In the genomic region with DNA sequence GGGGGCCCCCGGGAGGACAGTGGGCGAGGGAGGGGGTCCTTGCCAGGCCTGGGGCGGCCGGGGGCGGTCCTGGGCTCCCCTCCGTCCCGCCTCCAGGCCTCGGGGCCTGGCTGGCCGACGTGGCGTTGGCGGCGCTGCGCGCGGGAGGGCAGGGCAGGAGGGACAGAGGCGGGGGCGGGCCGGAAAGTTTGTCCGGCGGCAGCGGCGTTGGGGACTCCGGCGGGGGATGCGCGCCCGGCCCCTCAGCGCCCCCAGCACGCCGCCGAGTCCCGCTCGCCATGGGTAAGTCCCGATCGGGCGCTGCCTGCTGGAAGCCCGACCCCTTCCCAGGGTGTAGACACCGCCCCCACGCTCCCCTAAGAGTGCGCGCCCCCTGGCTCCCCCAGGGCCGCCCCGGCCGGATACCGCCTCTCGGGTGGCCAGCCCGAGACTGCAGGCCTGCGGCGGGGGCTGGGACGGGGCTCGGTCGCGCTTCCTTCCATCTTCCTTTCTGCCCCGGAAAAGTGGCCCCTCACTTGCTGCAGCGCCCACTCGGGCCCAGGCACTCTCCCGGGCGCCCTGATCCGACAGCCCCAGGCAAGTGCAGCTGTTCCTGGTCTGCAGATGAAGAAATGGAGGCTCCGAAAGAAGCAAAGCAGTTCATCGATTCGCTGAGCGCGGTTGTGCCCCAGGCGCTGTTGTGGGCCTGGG, we compare ENCODE assay signal across 8 cellular contexts. TPM values are rescaled to one million over a fixed set of nuclear protein-coding genes. Genes with fewer than 3 reads are reported as not detected.
DNase-seq lines count a peak whose midpoint lies in the region; ATAC-seq and TF ChIP-seq lines count a peak whose summit lies in the region.

TSS of gene SLC2A10 (plus strand) at position 191 of the 690 bp plus-strand sequence. CDS start at position 279, 88 bp downstream.

- ATAC-seq in SK-N-SH treated with all-trans-retinoic acid at 6 μM for 48 hours, result peak; percentile 95
- ATAC-seq in foreskin keratinocyte, result peak; percentile 45

- H3K27me3 ChIP-seq in GM23248 (replicated peaks; ENCODE audit: insufficient read depth), result no peaks in the 10 kb centered on the region
- peaks cover 62% of the 10 kb centered on the region for H3K27me3 ChIP-seq in foreskin keratinocyte

- H3K27ac ChIP-seq in GM23248, result peak within 1 kb of the TSS; percentile 63
- H3K27ac ChIP-seq in foreskin keratinocyte, result no peak within 1 kb of the TSS

- peaks cover 49% of the 10 kb centered on the region for H3K79me2 ChIP-seq in GM23248 (ENCODE audit: insufficient read depth)

- H3K4me1 Mint-ChIP-seq in neural crest cell, result peaks cover 34% of the 10 kb centered on the region

- 1% methylated on average over 21 to 40 of the region's 66 CpGs for WGBS in GM23248 (ENCODE audit: low coverage in 1 of 2, low lambda C conversion rate in 2 of 2, missing lambda C conversion rate in 2 of 2), 2 experiments

- H3K4me3 ChIP-seq in GM23248, result peak within 1 kb of the TSS; percentile 86

- DNase-seq in GM23248, result peak; percentile 86
- no peak for DNase-seq in foreskin keratinocyte
- peak; percentile 65 for DNase-seq in neural crest cell (ENCODE audit: low read depth, low spot score)
- DNase-seq in NK-92 (lab: John Stamatoyannopoulos, UW; ENCODE audit: unreplicated experiment), result no peak
- no peak for DNase-seq in SKM-1 treated with dmso at 0.1 percent for 144 hours (lab: John Stamatoyannopoulos, UW; ENCODE audit: unreplicated experiment)
- DNase-seq in D341Med (ENCODE audit: low spot score), result no peak
- no peak for DNase-seq in LoVo (ENCODE audit: low spot score)

- H3K36me3 ChIP-seq in GM23248 (ENCODE audit: low read depth), result no peaks in the 10 kb centered on the region

- H3K9me2 ChIP-seq in GM23248 (ENCODE audit: insufficient read depth), result no peaks in the 10 kb centered on the region

- H3K9me3 Mint-ChIP-seq in neural crest cell, result no peaks in the 10 kb centered on the region

- TF ChIP-seq CTCF in foreskin keratinocyte (conservative IDR thresholded peaks at IDR 0.05) (no peak), neural crest cell (conservative IDR thresholded peaks at IDR 0.05) (no peak)

- in situ Hi-C loops in GM23248 (cut with MboI), result no loop called here

- peak within 1 kb of the TSS; percentile 90 for H3K4me3 Mint-ChIP-seq in neural crest cell

- H3K27me3 Mint-ChIP-seq in neural crest cell (ENCODE audit: low read depth), result no peaks in the 10 kb centered on the region

- H3K4me2 ChIP-seq in GM23248 (ENCODE audit: unreplicated experiment), result peak within 1 kb of the TSS; percentile 92

- peaks cover 29% of the 10 kb centered on the region for H3K4me1 ChIP-seq in GM23248 (ENCODE audit: insufficient read depth)
- no peaks in the 10 kb centered on the region for H3K4me1 ChIP-seq in foreskin keratinocyte

- H3F3A ChIP-seq in GM23248 (ENCODE audit: insufficient read depth), result peaks cover 20% of the 10 kb centered on the region

- H4K20me1 ChIP-seq in GM23248 (ENCODE audit: insufficient read depth), result no peaks in the 10 kb centered on the region

- peak within 1 kb of the TSS; percentile 88 for H2AFZ ChIP-seq in GM23248

- H3K36me3 Mint-ChIP-seq in neural crest cell (ENCODE audit: low read depth), result peaks cover 2% of the 10 kb centered on the region

- peak within 1 kb of the TSS; percentile 95 for H3K9ac ChIP-seq in GM23248

- H3K9me3 ChIP-seq in GM23248 (ENCODE audit: low read depth), result no peaks in the 10 kb centered on the region

- peak within 1 kb of the TSS; percentile 97 for H3K27ac Mint-ChIP-seq in neural crest cell (ENCODE audit: unreplicated experiment)

TF ChIP-seq in SK-N-SH treated with all-trans-retinoic acid at 6 μM for 48 hours, 23 proteins besides CTCF, POLR2A, EP300 and RAD21:
- TF ChIP-seq SNAI2 (CRISPR knock-in tag; IDR thresholded peaks at IDR 0.05) (no peak), OSR1 (CRISPR knock-in tag; IDR thresholded peaks at IDR 0.05) (no peak), PPARA (CRISPR knock-in tag; IDR thresholded peaks at IDR 0.05; ENCODE audit: borderline replicate concordance) (no peak), GLIS3 (CRISPR knock-in tag; IDR thresholded peaks at IDR 0.05) (no peak), RARB (CRISPR knock-in tag; IDR thresholded peaks at IDR 0.05) (no peak), PATZ1 (CRISPR knock-in tag; IDR thresholded peaks at IDR 0.05; ENCODE audit: borderline replicate concordance) (peak; percentile 81)
- TF ChIP-seq, protein P1, sequence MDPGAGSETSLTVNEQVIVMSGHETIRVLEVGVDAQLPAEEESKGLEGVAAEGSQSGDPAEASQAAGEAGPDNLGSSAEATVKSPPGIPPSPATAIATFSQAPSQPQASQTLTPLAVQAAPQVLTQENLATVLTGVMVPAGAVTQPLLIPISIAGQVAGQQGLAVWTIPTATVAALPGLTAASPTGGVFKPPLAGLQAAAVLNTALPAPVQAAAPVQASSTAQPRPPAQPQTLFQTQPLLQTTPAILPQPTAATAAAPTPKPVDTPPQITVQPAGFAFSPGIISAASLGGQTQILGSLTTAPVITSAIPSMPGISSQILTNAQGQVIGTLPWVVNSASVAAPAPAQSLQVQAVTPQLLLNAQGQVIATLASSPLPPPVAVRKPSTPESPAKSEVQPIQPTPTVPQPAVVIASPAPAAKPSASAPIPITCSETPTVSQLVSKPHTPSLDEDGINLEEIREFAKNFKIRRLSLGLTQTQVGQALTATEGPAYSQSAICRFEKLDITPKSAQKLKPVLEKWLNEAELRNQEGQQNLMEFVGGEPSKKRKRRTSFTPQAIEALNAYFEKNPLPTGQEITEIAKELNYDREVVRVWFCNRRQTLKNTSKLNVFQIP (CRISPR knock-in tag; IDR thresholded peaks at IDR 0.05; ENCODE audit: borderline replicate concordance, low read depth), result no peak

RNA-seq across cellular contexts. Expression of gene SLC2A10, which starts in this region (rescaled TPM):
- total RNA-seq in GM23248 (2014; rRNA removed; shearing (Covaris generic)), result 48.0 and 50.2 TPM in 2 replicates
- 26.2 and 29.7 TPM in 2 replicates for polyA plus RNA-seq in GM23248 (2016; fragmentation: Nextera tagmentation; extraction: Ambion mirVana)
- 0.11 and 0.37 TPM in 2 replicates for total RNA-seq in foreskin keratinocyte
- 0.11 and 0.18 TPM in 2 replicates for polyA plus RNA-seq in foreskin keratinocyte
- total RNA-seq in neural crest cell, result 11.3 and 12.7 TPM in 2 replicates

Comparison
In these comparisons a context has a peak if more than half of its experiments do, and no peak if none do; other contexts are left out.
1. RNA of gene SLC2A10 (polyA plus RNA-seq): 26.2 to 29.7 TPM in GM23248; 0.11 to 0.18 TPM in foreskin keratinocyte; every median in the first group is over 10 times any median in the second.
2. Peak in ATAC-seq in foreskin keratinocyte; RNA of the gene not detected or under 1 TPM.
3. DNase-seq: peak in GM23248 (single experiment) and neural crest cell (single experiment); none in foreskin keratinocyte (0 of 2), NK-92 (single experiment), SKM-1 treated with dmso at 0.1 percent for 144 hours (single experiment), D341Med (single experiment) and LoVo (single experiment).